In the genomic region with DNA sequence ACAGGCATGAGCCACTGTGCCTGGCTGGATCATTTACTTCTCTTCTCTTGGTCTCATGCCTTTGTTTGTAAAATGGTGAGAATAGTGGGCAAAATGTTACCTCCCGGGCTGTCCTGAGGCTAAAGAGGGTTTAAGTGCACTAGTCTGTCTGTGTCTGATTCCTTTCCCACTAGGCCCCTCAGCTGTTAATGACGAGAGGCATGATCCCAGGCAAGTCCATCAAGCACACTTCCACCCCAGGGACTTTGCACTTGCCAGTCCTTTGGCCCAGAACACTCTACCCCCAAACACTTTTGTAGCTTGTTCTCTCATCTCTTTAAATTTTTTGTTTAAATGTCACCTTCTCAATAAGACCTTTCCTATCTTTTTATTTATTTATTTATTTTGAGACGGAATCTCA, we compare ENCODE assay signal across 20 cellular contexts. TPM values are rescaled to one million over a fixed set of nuclear protein-coding genes. Genes with fewer than 3 reads are reported as not detected.
A peak's percentile ranks its signal among the peaks of the same experiment; 100 is the strongest.
DNase-seq lines count a peak whose midpoint lies in the region; ATAC-seq and TF ChIP-seq lines count a peak whose summit lies in the region.
"Had no signal": no experiment of that assay in that cellular context is flagged by ENCODE, and none has a peak within 500 bp of the region (broad histone marks: within the 10 kb centered on the region; RNA-seq: fewer than 3 reads in every experiment).

No MANE protein-coding gene starts in this region.

- H3K36me3 ChIP-seq in Caco-2 (ENCODE audit: control insufficient read depth, insufficient read depth, low read length): no peaks in the 10 kb centered on the region
- H3K36me3 ChIP-seq: BE2C had no signal

- H3K9me3 Mint-ChIP-seq in T-cell (peaks cover 0 to 4% (median 0%) of the 10 kb centered on the region in 3 donors), MCF 10A (ENCODE audit: unreplicated experiment) (no peaks in the 10 kb centered on the region), Caco-2 (ENCODE audit: unreplicated experiment) (no peaks in the 10 kb centered on the region)
- H3K9me3 Mint-ChIP-seq in central memory CD8-positive, alpha-beta T cell: no peaks in the 10 kb centered on the region
- peaks cover 0 to 2% of the 10 kb centered on the region in 2 donors for H3K9me3 Mint-ChIP-seq in stimulated activated naive B cell treated with anti-CD40 and anti-IgM and Interleukin-4, amounts not matched to agents 10 μg/mL and 1 μg/mL and 100 μg/mL, for 72 hours
- H3K9me3 Mint-ChIP-seq: IgD-negative memory B cell had no signal

- intact Hi-C loops in MCF 10A (cut with micrococcal nuclease) (no loop called here), Caco-2 (cut with micrococcal nuclease; ENCODE audit: unreplicated experiment) (no loop called here)

- POLR2A ChIA-PET in T-cell (lab: Charles Lee) (no interaction called here), MCF 10A (lab: Yijun Ruan, JAX) (interaction anchor here (0.9 to 1.4 kb wide), 3 partner anchors 12 to 21 kb away, joined by 3 to 4 read pairs (median 4); a partner anchor contains a TSS), Caco-2 (lab: Charles Lee) (no interaction called here)

- H3K27ac Mint-ChIP-seq in T-cell: peak overlapping the region; percentile 3 to 25
- H3K27ac Mint-ChIP-seq in central memory CD8-positive, alpha-beta T cell (ENCODE audit: low read depth): peak overlapping the region; percentile 41
- H3K27ac Mint-ChIP-seq in stimulated activated naive B cell treated with anti-CD40 and anti-IgM and Interleukin-4, amounts not matched to agents 10 μg/mL and 1 μg/mL and 100 μg/mL, for 72 hours: peak overlapping the region; percentile 20
- no peak overlapping the region for H3K27ac Mint-ChIP-seq in MCF 10A (ENCODE audit: low read depth, unreplicated experiment)
- H3K27ac Mint-ChIP-seq in Caco-2 (ENCODE audit: unreplicated experiment): no peak overlapping the region
- H3K27ac Mint-ChIP-seq: CD4-positive, CD25-positive, alpha-beta regulatory T cell had no signal

- BruUV-seq in MCF 10A (replicated peaks; lab: Mats Ljungman, UMichigan): no TSS peak
- BruUV-seq in Caco-2 (replicated peaks; lab: Mats Ljungman, UMichigan): no TSS peak

- H3K27me3 Mint-ChIP-seq in T-cell (no peaks in the 10 kb centered on the region), MCF 10A (ENCODE audit: insufficient read depth, unreplicated experiment) (no peaks in the 10 kb centered on the region), Caco-2 (ENCODE audit: insufficient read depth, unreplicated experiment) (no peaks in the 10 kb centered on the region)
- no peaks in the 10 kb centered on the region for H3K27me3 Mint-ChIP-seq in central memory CD8-positive, alpha-beta T cell
- H3K27me3 Mint-ChIP-seq in stimulated activated naive B cell treated with anti-CD40 and anti-IgM and Interleukin-4, amounts not matched to agents 10 μg/mL and 1 μg/mL and 100 μg/mL, for 72 hours: no peaks in the 10 kb centered on the region
- H3K27me3 Mint-ChIP-seq: CD4-positive, CD25-positive, alpha-beta regulatory T cell; IgD-negative memory B cell had no signal

- CTCF ChIA-PET in T-cell (lab: Charles Lee) (no interaction called here), MCF 10A (lab: Yijun Ruan, JAX) (interaction anchor here (0.6 to 0.8 kb wide), 2 partner anchors 15 to 19 kb away, joined by 3 to 4 read pairs; no protein-coding TSS in a partner anchor), Caco-2 (lab: Charles Lee) (no interaction called here)

- H3K4me3 ChIP-seq in Caco-2 (ENCODE audit: low read depth, low read length): no peak overlapping the region

- H3K27me3 ChIP-seq in Caco-2 (replicated peaks; ENCODE audit: control insufficient read depth, insufficient read depth, low read length): no peaks in the 10 kb centered on the region
- H3K27me3 ChIP-seq: BE2C had no signal

- H3K4me1 Mint-ChIP-seq in T-cell (peaks cover 30 to 45% (median 41%) of the 10 kb centered on the region in 3 donors), MCF 10A (ENCODE audit: insufficient read depth, unreplicated experiment) (peaks cover 9% of the 10 kb centered on the region), Caco-2 (ENCODE audit: low read depth, unreplicated experiment) (no peaks in the 10 kb centered on the region)
- H3K4me1 Mint-ChIP-seq in central memory CD8-positive, alpha-beta T cell: peaks cover 46% of the 10 kb centered on the region
- peaks cover 30 to 39% of the 10 kb centered on the region in 2 donors for H3K4me1 Mint-ChIP-seq in stimulated activated naive B cell treated with anti-CD40 and anti-IgM and Interleukin-4, amounts not matched to agents 10 μg/mL and 1 μg/mL and 100 μg/mL, for 72 hours

- H3K4me3 Mint-ChIP-seq in T-cell: no peak overlapping the region
- no peak overlapping the region for H3K4me3 Mint-ChIP-seq in central memory CD8-positive, alpha-beta T cell
- no peak overlapping the region for H3K4me3 Mint-ChIP-seq in stimulated activated naive B cell treated with anti-CD40 and anti-IgM and Interleukin-4, amounts not matched to agents 10 μg/mL and 1 μg/mL and 100 μg/mL, for 72 hours
- H3K4me3 Mint-ChIP-seq in MCF 10A (ENCODE audit: unreplicated experiment): no peak overlapping the region
- H3K4me3 Mint-ChIP-seq in Caco-2 (ENCODE audit: unreplicated experiment): no peak overlapping the region
- H3K4me3 Mint-ChIP-seq: CD4-positive, CD25-positive, alpha-beta regulatory T cell; IgD-negative memory B cell had no signal

- H3K9me3 ChIP-seq in Caco-2: no peaks in the 10 kb centered on the region
- H3K9me3 ChIP-seq: BE2C had no signal

- H3K4me1 ChIP-seq in Caco-2: no peaks in the 10 kb centered on the region
- H3K4me1 ChIP-seq: BE2C had no signal

- no peak for TF ChIP-seq CTCF in MCF 10A (IDR thresholded peaks at IDR 0.05; ENCODE audit: unreplicated experiment)
- TF ChIP-seq CTCF in Caco-2 (IDR thresholded peaks at IDR 0.05; ENCODE audit: insufficient read depth in 1 of 2, low read depth in 1 of 2, low read length in 1 of 2, severe bottlenecking in 1 of 2, unreplicated experiment in 1 of 2): no peak

- peak; percentile 5 for DNase-seq in activated effector memory CD4-positive, alpha-beta T cell treated with anti-CD3 and anti-CD28 coated beads, Interleukin-2, amount 50 U/mL, for 16 hours
- DNase-seq in activated effector memory CD4-positive, alpha-beta T cell treated with Interleukin-2 at 50 U/mL for 16 hours: no peak
- no peak for DNase-seq in T-cell
- no peak for DNase-seq in central memory CD8-positive, alpha-beta T cell (ENCODE audit: low spot score in 2 of 2)
- DNase-seq in stimulated activated naive B cell treated with anti-CD40 and anti-IgM and Interleukin-4, amounts not matched to agents 10 μg/mL and 1 μg/mL and 100 μg/mL, for 72 hours: no peak
- no peak for DNase-seq in ecto neural progenitor cell (ENCODE audit: low spot score)
- no peak for DNase-seq in MCF 10A (ENCODE audit: unreplicated experiment)
- no peak for DNase-seq in Caco-2
- DNase-seq: ACHN; BE2C; C1 segment of cervical spinal cord; CD4-positive, CD25-positive, alpha-beta regulatory T cell; DMS153; DMS79; GF-D8; GOT3; H7 had no signal

- no peak for ATAC-seq in T-cell (replicated peaks in 1 of 4)
- ATAC-seq in central memory CD8-positive, alpha-beta T cell (replicated peaks; ENCODE audit: extremely low read depth, poor library complexity, severe bottlenecking): no peak
- ATAC-seq in stimulated activated naive B cell treated with anti-CD40 and anti-IgM and Interleukin-4, amounts not matched to agents 10 μg/mL and 1 μg/mL and 100 μg/mL, for 72 hours (replicated peaks): no peak
- ATAC-seq: HCT116, HepG2 had no signal

- H3K36me3 Mint-ChIP-seq in T-cell: peaks cover 13% of the 10 kb centered on the region
- peaks cover 10% of the 10 kb centered on the region for H3K36me3 Mint-ChIP-seq in central memory CD8-positive, alpha-beta T cell (ENCODE audit: insufficient read depth)
- H3K36me3 Mint-ChIP-seq in stimulated activated naive B cell treated with anti-CD40 and anti-IgM and Interleukin-4, amounts not matched to agents 10 μg/mL and 1 μg/mL and 100 μg/mL, for 72 hours: peaks cover 40 to 53% of the 10 kb centered on the region in 2 donors
- no peaks in the 10 kb centered on the region for H3K36me3 Mint-ChIP-seq in MCF 10A (ENCODE audit: insufficient read depth, unreplicated experiment)
- peaks cover 5% of the 10 kb centered on the region for H3K36me3 Mint-ChIP-seq in Caco-2 (ENCODE audit: insufficient read depth, unreplicated experiment)

RNA-seq across cellular contexts. Expression of a gene that starts 13.8 kb away (rescaled TPM):
- total RNA-seq in T-cell: 100 to 1,000 TPM; 199 to 257 (median 241) TPM
- 15.0 and 23.0 TPM in 2 replicates for total RNA-seq in MCF 10A (2022)
- total RNA-seq in Caco-2 (2022): 29.5 and 29.8 TPM in 2 replicates

Comparison
In these comparisons a context has a peak if more than half of its experiments do, and no peak if none do; other contexts are left out.
1. H3K27ac Mint-ChIP-seq: peak in T-cell (2 of 2), central memory CD8-positive, alpha-beta T cell (single experiment) and stimulated activated naive B cell treated with anti-CD40 and anti-IgM and Interleukin-4, amounts not matched to agents 10 μg/mL and 1 μg/mL and 100 μg/mL, for 72 hours (single experiment); none in MCF 10A (single experiment) and Caco-2 (single experiment).